In genomic region chr3:174318146-174318545, GRCh38 we compare ENCODE assay signal across 28 cellular contexts.
"Had no signal": no experiment of that assay in that cellular context is flagged by ENCODE, and none has a peak within 500 bp of the region (broad histone marks: within the 10 kb centered on the region; RNA-seq: fewer than 3 reads in every experiment).

No MANE protein-coding gene starts in this region.

- DNase-seq: activated CD4-positive, alpha-beta T cell treated with anti-CD3 and anti-CD28 coated beads, Interleukin-2, amount 50 U/mL, for 1 hour; activated CD4-positive, CD25-positive, alpha-beta regulatory T cell; activated CD8-positive, alpha-beta memory T cell treated with anti-CD3 and anti-CD28 coated beads, Interleukin-2, amount 50 U/mL, for 4 hours; activated CD8-positive, alpha-beta T cell treated with anti-CD3 and anti-CD28 coated beads for 36 hours; activated naive CD4-positive, alpha-beta T cell; amygdala; brain microvascular endothelial cell; cerebellar nuclear complex; colonic mucosa; Kasumi-1; NCI-H1048; NCI-H146; NCI-H187 treated with DMSO at 0.1 percent for 48 hours; NCI-H2171; NCI-H226; NCI-H510A; NCI-H526 treated with DMSO at 0.1 percent for 48 hours; NCI-H82; OCI-M1; RPMI8226; T-cell; T-helper 2 cell; T1000 had no signal

- H3K4me1 Mint-ChIP-seq: T-cell had no signal

- ATAC-seq: activated CD8-positive, alpha-beta T cell treated with anti-CD3 and anti-CD28 coated beads for 36 hours; activated naive CD4-positive, alpha-beta T cell treated with anti-CD3 and anti-CD28 coated beads, Interleukin-2, amount 50 U/mL, for 72 hours; Panc1; Right ventricle myocardium inferior; T-cell had no signal

- H3K27me3 Mint-ChIP-seq: activated CD8-positive, alpha-beta T cell treated with anti-CD3 and anti-CD28 coated beads for 36 hours had no signal

- H3K4me3 ChIP-seq: cardiac muscle cell, colonic mucosa, SK-N-MC had no signal

- H3K9me3 ChIP-seq: colonic mucosa had no signal

- H3K27ac Mint-ChIP-seq: activated CD8-positive, alpha-beta T cell treated with anti-CD3 and anti-CD28 coated beads for 36 hours; activated naive CD4-positive, alpha-beta T cell treated with anti-CD3 and anti-CD28 coated beads, Interleukin-2, amount 50 U/mL, for 72 hours; T-cell had no signal

- H3K27me3 ChIP-seq: brain microvascular endothelial cell, cardiac muscle cell, colonic mucosa had no signal

- H3K27ac ChIP-seq: brain microvascular endothelial cell, cardiac muscle cell, colonic mucosa, SK-N-MC had no signal

- H3K4me1 ChIP-seq: colonic mucosa had no signal

- H3K4me3 Mint-ChIP-seq: activated CD8-positive, alpha-beta T cell treated with anti-CD3 and anti-CD28 coated beads for 36 hours; T-cell had no signal

- H3K36me3 ChIP-seq: brain microvascular endothelial cell, cardiac muscle cell, colonic mucosa had no signal

- H3K36me3 Mint-ChIP-seq: T-cell had no signal
